8 cellular contexts compared by ENCODE assay signal in genomic region chr4:30720021-30720655, GRCh38. TPM values are rescaled to one million over a fixed set of nuclear protein-coding genes. Genes with fewer than 3 reads are reported as not detected.
DNase-seq lines count a peak whose midpoint lies in the region; ATAC-seq and TF ChIP-seq lines count a peak whose summit lies in the region.

Gene PCDH7 (plus strand): TSS chr4:30720369. CDS start chr4:30721423, 1,054 bp downstream.

- H3K27ac ChIP-seq in RWPE1 = peak within 1 kb of the TSS; percentile 84
- peak within 1 kb of the TSS; percentile 37 to 78 for H3K27ac ChIP-seq in lung (ENCODE audit: low read depth in 1 of 2, low read length in 1 of 2)

- no peaks in the 10 kb centered on the region for H3K9me3 Mint-ChIP-seq in activated naive CD4-positive, alpha-beta T cell treated with anti-CD3 and anti-CD28 coated beads, Interleukin-2, amount 10 ng/mL, durations not matched to agents 7 days and 5 days
- no peaks in the 10 kb centered on the region for H3K9me3 Mint-ChIP-seq in endothelial cell (ENCODE audit: unreplicated experiment)

- WGBS in lung, 2 donors = 0 to 1% methylated on average over 43 of the region's 43 CpGs

- H3K27me3 Mint-ChIP-seq in activated naive CD4-positive, alpha-beta T cell treated with anti-CD3 and anti-CD28 coated beads, Interleukin-2, amount 10 ng/mL, durations not matched to agents 7 days and 5 days = peaks cover 78% of the 10 kb centered on the region
- H3K27me3 Mint-ChIP-seq in endothelial cell (ENCODE audit: unreplicated experiment) = peaks cover 32% of the 10 kb centered on the region

- POLR2A ChIA-PET in RWPE1 (lab: Yijun Ruan, JAX; ENCODE audit: low non-redundant PET) = no interaction called here

- H3K4me3 Mint-ChIP-seq in activated naive CD4-positive, alpha-beta T cell treated with anti-CD3 and anti-CD28 coated beads, Interleukin-2, amount 10 ng/mL, durations not matched to agents 7 days and 5 days = peak within 1 kb of the TSS; percentile 48
- H3K4me3 Mint-ChIP-seq in endothelial cell (ENCODE audit: unreplicated experiment) = peak within 1 kb of the TSS; percentile 98

- peak within 1 kb of the TSS; percentile 72 for H3K27ac Mint-ChIP-seq in activated naive CD4-positive, alpha-beta T cell treated with anti-CD3 and anti-CD28 coated beads, Interleukin-2, amount 10 ng/mL, durations not matched to agents 7 days and 5 days
- H3K27ac Mint-ChIP-seq in endothelial cell (ENCODE audit: unreplicated experiment) = peak within 1 kb of the TSS; percentile 72

- peaks cover 0 to 13% of the 10 kb centered on the region in 2 donors for H3K4me1 ChIP-seq in lung (ENCODE audit: control insufficient read depth in 2 of 2, insufficient read depth in 2 of 2, low read length in 2 of 2)

- TF ChIP-seq CTCF in RWPE1 (conservative IDR thresholded peaks at IDR 0.05; ENCODE audit: low read depth) (no peak), endothelial cell (IDR thresholded peaks at IDR 0.05; ENCODE audit: unreplicated experiment) (no peak), lung (IDR thresholded peaks at IDR 0.05; ENCODE audit: control extremely low read depth, extremely low read depth) (no peak)

- H3K4me1 Mint-ChIP-seq in activated naive CD4-positive, alpha-beta T cell treated with anti-CD3 and anti-CD28 coated beads, Interleukin-2, amount 10 ng/mL, durations not matched to agents 7 days and 5 days = peaks cover 34% of the 10 kb centered on the region
- peaks cover 22% of the 10 kb centered on the region for H3K4me1 Mint-ChIP-seq in endothelial cell (ENCODE audit: unreplicated experiment)

- peaks cover 14% of the 10 kb centered on the region for H3K36me3 Mint-ChIP-seq in activated naive CD4-positive, alpha-beta T cell treated with anti-CD3 and anti-CD28 coated beads, Interleukin-2, amount 10 ng/mL, durations not matched to agents 7 days and 5 days
- H3K36me3 Mint-ChIP-seq in endothelial cell (ENCODE audit: low read depth, unreplicated experiment) = no peaks in the 10 kb centered on the region

- CTCF ChIA-PET in activated naive CD4-positive, alpha-beta T cell treated with anti-CD3 and anti-CD28 coated beads, Interleukin-2, amount 10 ng/mL, durations not matched to agents 7 days and 5 days (lab: Charles Lee) = no interaction called here
- CTCF ChIA-PET in RWPE1 (lab: Yijun Ruan, JAX) = interaction anchor here (0.6 to 0.7 kb wide), 3 partner anchors 8 to 845 kb away, joined by 4 to 6 read pairs (median 5); no protein-coding TSS in a partner anchor

- ATAC-seq in lung (ENCODE audit: insufficient read depth, low FRiP score) = no peak

- H3K4me3 ChIP-seq in lung = peak within 1 kb of the TSS; percentile 32

- H3K27me3 ChIP-seq in lung (ENCODE audit: control insufficient read depth, insufficient read depth) = no peaks in the 10 kb centered on the region

- H3K36me3 ChIP-seq in lung (ENCODE audit: control insufficient read depth in 2 of 2, insufficient read depth in 2 of 2, low read length in 2 of 2) = no peaks in the 10 kb centered on the region

- peaks cover 0 to 15% of the 10 kb centered on the region in 2 donors for H3K9me3 ChIP-seq in lung (ENCODE audit: control insufficient read depth in 2 of 2, insufficient read depth in 1 of 2, low read length in 1 of 2)

- DNase-seq in activated naive CD4-positive, alpha-beta T cell treated with anti-CD3 and anti-CD28 coated beads, Interleukin-2, amount 10 ng/mL, durations not matched to agents 7 days and 5 days = no peak
- no peak for DNase-seq in activated naive CD4-positive, alpha-beta T cell (lab: John Stamatoyannopoulos, UW)
- peak; percentile 48 for DNase-seq in RWPE1 (ENCODE audit: low spot score)
- peak; percentile 26 for DNase-seq in endothelial cell (ENCODE audit: low spot score)
- DNase-seq in lung (ENCODE audit: low spot score) = no peak
- DNase-seq in superior temporal gyrus (ENCODE audit: extremely low spot score) = peak; percentile 47
- DNase-seq in cerebellar cortex (ENCODE audit: low spot score) = no peak
- no peak for DNase-seq in SKM-1 treated with dmso at 0.1 percent for 144 hours (lab: John Stamatoyannopoulos, UW; ENCODE audit: unreplicated experiment)

RNA-seq across cellular contexts. Expression of gene PCDH7, which starts in this region (rescaled TPM):
- 6.1 TPM for total RNA-seq in endothelial cell (ENCODE audit: unreplicated experiment)
- total RNA-seq in lung = 10 to 100 TPM in 1 of 2 donors, 1 to 10 TPM in 1; 9.4 to 57.6 TPM
- 1 to 10 TPM in 1 of 2 donors, under 1 TPM in 1; 0.75 to 1.3 TPM for polyA plus RNA-seq in lung

Comparison
In these comparisons a context has a peak if more than half of its experiments do, and no peak if none do; other contexts are left out.
1. DNase-seq: peak in RWPE1 (single experiment), endothelial cell (single experiment) and superior temporal gyrus (single experiment); none in activated naive CD4-positive, alpha-beta T cell treated with anti-CD3 and anti-CD28 coated beads, Interleukin-2, amount 10 ng/mL, durations not matched to agents 7 days and 5 days (single experiment), activated naive CD4-positive, alpha-beta T cell (0 of 4), lung (single experiment), cerebellar cortex (single experiment) and SKM-1 treated with dmso at 0.1 percent for 144 hours (single experiment).